ENCODE assay signal across 21 cellular contexts in the genomic region with DNA sequence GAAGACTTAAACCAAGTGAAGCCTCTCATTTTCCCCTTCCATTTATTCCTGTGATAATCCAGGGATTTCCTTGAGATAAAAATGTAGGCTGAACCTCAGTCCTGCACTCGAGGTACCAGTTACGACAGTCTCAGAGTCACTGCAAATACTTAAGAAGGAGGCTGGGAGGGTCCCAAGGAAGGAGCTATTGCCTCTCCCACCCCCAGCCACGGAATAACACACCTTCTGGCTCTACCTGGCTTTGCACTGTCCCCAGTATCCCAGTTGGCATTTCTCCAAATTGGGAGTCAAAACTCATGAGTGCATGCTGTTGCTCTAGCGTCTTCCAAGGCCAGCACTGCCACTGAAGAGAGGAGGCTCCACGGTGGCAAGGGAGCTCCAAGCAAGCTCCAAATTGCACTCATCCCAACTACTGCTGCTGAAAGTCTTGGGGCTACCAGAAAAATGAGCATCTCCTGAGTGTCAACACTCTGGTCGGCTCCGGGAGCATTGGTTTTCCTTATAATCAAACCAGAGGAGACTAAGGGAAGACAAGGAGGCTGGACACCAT. TPM values are rescaled to one million over a fixed set of nuclear protein-coding genes. Genes with fewer than 3 reads are reported as not detected.
"Had no signal": no experiment of that assay in that cellular context is flagged by ENCODE, and none has a peak within 500 bp of the region (broad histone marks: within the 10 kb centered on the region; RNA-seq: fewer than 3 reads in every experiment).

No MANE protein-coding gene starts in this region.

- H3K9me3 ChIP-seq: heart right ventricle, stomach, thoracic aorta had no signal

- DNase-seq: activated CD4-positive, alpha-beta T cell treated with anti-CD3 and anti-CD28 coated beads for 48 hours; activated CD8-positive, alpha-beta memory T cell treated with anti-CD3 and anti-CD28 coated beads, Interleukin-2, amount 50 U/mL, for 48 hours; activated CD8-positive, alpha-beta T cell treated with anti-CD3 and anti-CD28 coated beads, Interleukin-2, amount 10 ng/mL, durations not matched to agents 7 days and 5 days; activated naive CD4-positive, alpha-beta T cell; aorta; heart right ventricle; islet precursor cell; stimulated activated CD4-positive, alpha-beta T cell treated with anti-CD3 and anti-CD28 coated beads, Interleukin-4, amount 100 ng/mL, for 4 hours; stomach; T-helper 1 cell; WERI-Rb-1 had no signal

- FAIRE-seq: colon, endothelial cell of umbilical vein, frontal cortex had no signal

- H3K27ac Mint-ChIP-seq: activated CD8-positive, alpha-beta T cell treated with anti-CD3 and anti-CD28 coated beads, Interleukin-2, amount 10 ng/mL, durations not matched to agents 7 days and 5 days; activated T-helper 1 cell treated with anti-CD3 and anti-CD28 coated beads, Interleukin-12 subunit alpha, Interleukin-12 subunit beta, Interleukin-2, Interleukin-4 antibody, amounts not matched to agents 30 ng/mL and 10 ng/mL and 1 ng/mL, durations not matched to agents 14 hours and 24 hours and 36 hours; memory B cell had no signal

- H3K9me3 Mint-ChIP-seq: activated T-helper 1 cell treated with anti-CD3 and anti-CD28 coated beads, Interleukin-12 subunit alpha, Interleukin-12 subunit beta, Interleukin-2, Interleukin-4 antibody, amounts not matched to agents 30 ng/mL and 10 ng/mL and 1 ng/mL, durations not matched to agents 14 hours and 24 hours and 36 hours; memory B cell had no signal

- H3K4me3 Mint-ChIP-seq: activated CD8-positive, alpha-beta T cell treated with anti-CD3 and anti-CD28 coated beads, Interleukin-2, amount 10 ng/mL, durations not matched to agents 7 days and 5 days; activated T-helper 1 cell treated with anti-CD3 and anti-CD28 coated beads, Interleukin-12 subunit alpha, Interleukin-12 subunit beta, Interleukin-2, Interleukin-4 antibody, amounts not matched to agents 30 ng/mL and 10 ng/mL and 1 ng/mL, durations not matched to agents 14 hours and 24 hours and 36 hours; memory B cell had no signal

- H3K4me1 Mint-ChIP-seq: memory B cell had no signal

- H3K36me3 ChIP-seq: cardiac muscle cell, heart right ventricle, stomach, thoracic aorta, WERI-Rb-1 had no signal

- H3K36me3 Mint-ChIP-seq: memory B cell had no signal

- ATAC-seq: activated CD8-positive, alpha-beta T cell treated with anti-CD3 and anti-CD28 coated beads, Interleukin-2, amount 10 ng/mL, durations not matched to agents 7 days and 5 days; heart right ventricle; left lobe of liver had no signal

- H3K27ac ChIP-seq: cardiac muscle cell, heart right ventricle, stomach, thoracic aorta, WERI-Rb-1 had no signal

- H3K4me3 ChIP-seq: heart right ventricle, thoracic aorta had no signal

RNA-seq across cellular contexts. Expression of gene SCTR, which starts 1.6 kb away (rescaled TPM):
- total RNA-seq: activated CD8-positive, alpha-beta T cell treated with anti-CD3 and anti-CD28 coated beads, Interleukin-2, amount 10 ng/mL, durations not matched to agents 7 days and 5 days; activated T-helper 1 cell treated with anti-CD3 and anti-CD28 coated beads, Interleukin-12 subunit alpha, Interleukin-12 subunit beta, Interleukin-2, Interleukin-4 antibody, amounts not matched to agents 30 ng/mL and 10 ng/mL and 1 ng/mL, durations not matched to agents 14 hours and 24 hours and 36 hours; aorta; endothelial cell of umbilical vein; fibroblast of lung; skeletal muscle tissue; thoracic aorta had no signal
- polyA plus RNA-seq: cardiac muscle cell, endothelial cell of umbilical vein, fibroblast of lung had no signal

RNA-seq across cellular contexts. Expression of gene CFAP221, which starts 21.6 kb away (rescaled TPM):
- total RNA-seq: activated CD8-positive, alpha-beta T cell treated with anti-CD3 and anti-CD28 coated beads, Interleukin-2, amount 10 ng/mL, durations not matched to agents 7 days and 5 days; activated T-helper 1 cell treated with anti-CD3 and anti-CD28 coated beads, Interleukin-12 subunit alpha, Interleukin-12 subunit beta, Interleukin-2, Interleukin-4 antibody, amounts not matched to agents 30 ng/mL and 10 ng/mL and 1 ng/mL, durations not matched to agents 14 hours and 24 hours and 36 hours; endothelial cell of umbilical vein; fibroblast of lung had no signal
